8 cellular contexts compared by ENCODE assay signal in the genomic region with DNA sequence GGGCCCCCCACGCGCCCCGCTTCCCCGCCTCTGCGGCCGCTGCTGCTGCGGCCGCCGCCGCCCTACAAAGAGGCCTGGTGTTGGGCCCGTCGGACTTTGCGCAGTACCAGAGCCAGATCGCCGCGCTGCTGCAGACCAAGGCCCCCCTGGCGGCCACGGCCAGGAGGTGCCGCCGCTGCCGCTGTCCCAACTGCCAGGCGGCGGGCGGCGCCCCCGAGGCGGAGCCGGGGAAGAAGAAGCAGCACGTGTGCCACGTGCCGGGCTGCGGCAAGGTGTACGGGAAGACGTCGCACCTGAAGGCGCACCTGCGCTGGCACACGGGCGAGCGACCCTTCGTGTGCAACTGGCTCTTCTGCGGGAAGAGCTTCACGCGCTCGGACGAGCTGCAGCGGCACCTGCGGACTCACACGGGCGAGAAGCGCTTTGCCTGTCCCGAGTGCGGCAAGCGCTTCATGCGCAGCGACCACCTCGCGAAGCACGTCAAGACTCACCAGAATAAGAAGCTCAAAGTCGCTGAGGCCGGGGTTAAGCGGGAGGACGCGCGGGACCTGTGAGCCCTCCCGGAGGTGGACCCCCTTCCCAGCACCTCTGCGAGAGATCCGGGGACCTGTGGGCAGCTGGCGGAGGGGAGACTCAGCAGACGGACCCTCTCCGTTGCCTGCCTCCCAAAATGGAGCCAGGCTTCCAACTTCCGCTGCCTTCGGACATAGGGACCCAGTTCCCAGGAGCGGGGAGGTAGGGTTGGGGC. TPM values are rescaled to one million over a fixed set of nuclear protein-coding genes. Genes with fewer than 3 reads are reported as not detected.
DNase-seq lines count a peak whose midpoint lies in the region; TF ChIP-seq lines count a peak whose summit lies in the region.
"Had no signal": no experiment of that assay in that cellular context is flagged by ENCODE, and none has a peak within 500 bp of the region (broad histone marks: within the 10 kb centered on the region; RNA-seq: fewer than 3 reads in every experiment).

No MANE protein-coding gene starts in this region.

- WGBS in sigmoid colon, 2 donors: 6 to 36% methylated on average over 74 of the region's 74 CpGs

- H3K4me3 ChIP-seq in HFF-Myc (replicated peaks; ENCODE audit: low read depth, low read length) (no peak overlapping the region), left ventricle myocardium inferior (peak overlapping the region; percentile 70), sigmoid colon (peak overlapping the region; percentile 27 to 58 (median 50))

- no peak overlapping the region for H3K27ac Mint-ChIP-seq in activated naive CD8-positive, alpha-beta T cell

- peaks cover 46% of the 10 kb centered on the region for H3K4me1 ChIP-seq in left ventricle myocardium inferior
- peaks cover 0 to 50% (median 46%) of the 10 kb centered on the region in 4 donors for H3K4me1 ChIP-seq in sigmoid colon

- intact Hi-C loops in left ventricle myocardium inferior (cut with micrococcal nuclease) (no loop called here), sigmoid colon (cut with DNase I) (loop anchor here (2.0 to 5.0 kb wide), 3 partner anchors 54 to 215 kb away; a partner anchor contains a TSS)

- TF ChIP-seq CTCF in HFF-Myc (IDR thresholded peaks at IDR 0.05; ENCODE audit: low read depth, low read length, missing control alignments) (peak; percentile 45), left ventricle myocardium inferior (IDR thresholded peaks at IDR 0.05; ENCODE audit: borderline replicate concordance) (peak; percentile 65), sigmoid colon (IDR thresholded peaks at IDR 0.05) (peak; percentile 11 to 60 (median 40))

- no peak for TF ChIP-seq POLR2A in sigmoid colon (IDR thresholded peaks at IDR 0.05)

- H3K4me1 Mint-ChIP-seq in activated naive CD8-positive, alpha-beta T cell (ENCODE audit: low read depth): peaks cover 32% of the 10 kb centered on the region

- TF ChIP-seq EP300 in sigmoid colon (IDR thresholded peaks at IDR 0.05): no peak

- H3K36me3 ChIP-seq in left ventricle myocardium inferior: no peaks in the 10 kb centered on the region
- H3K36me3 ChIP-seq in sigmoid colon: no peaks in the 10 kb centered on the region

- H3K4me3 Mint-ChIP-seq in activated naive CD8-positive, alpha-beta T cell: peak overlapping the region; percentile 40

- H3K9me3 ChIP-seq in left ventricle myocardium inferior (replicated peaks) (no peaks in the 10 kb centered on the region), sigmoid colon (no peaks in the 10 kb centered on the region)

- H3K36me3 Mint-ChIP-seq in activated naive CD8-positive, alpha-beta T cell: no peaks in the 10 kb centered on the region

- H3K27ac ChIP-seq in left ventricle myocardium inferior (replicated peaks): no peak overlapping the region
- peak overlapping the region in 1 of 4 donors; percentile 4 for H3K27ac ChIP-seq in sigmoid colon

- H3K27me3 Mint-ChIP-seq in activated naive CD8-positive, alpha-beta T cell: peaks cover 45% of the 10 kb centered on the region

- peak; percentile 6 for DNase-seq in HFF-Myc (ENCODE audit: extremely low read depth, low read depth)
- DNase-seq in left ventricle myocardium inferior: peak; percentile 23
- peak; percentile 81 for DNase-seq in sigmoid colon
- no peak for DNase-seq in cerebellar nuclear complex (lab: John Stamatoyannopoulos, UW)
- DNase-seq in NCI-H345 (lab: John Stamatoyannopoulos, UW): no peak
- DNase-seq in pons (ENCODE audit: low spot score): no peak

- peaks cover 100% of the 10 kb centered on the region for H3K27me3 ChIP-seq in left ventricle myocardium inferior (ENCODE audit: low read depth)
- H3K27me3 ChIP-seq in sigmoid colon: peaks cover 42 to 89% (median 82%) of the 10 kb centered on the region in 3 donors

- no peaks in the 10 kb centered on the region for H3K9me3 Mint-ChIP-seq in activated naive CD8-positive, alpha-beta T cell (ENCODE audit: low read depth)

RNA-seq across cellular contexts. Expression of a gene that starts 1.9 kb away (rescaled TPM):
- total RNA-seq in left ventricle myocardium inferior: 0.44 TPM
- 1 to 10 TPM in 3 of 4 donors, under 1 TPM in 1; 0.81 to 4.6 (median 2.0) TPM for total RNA-seq in sigmoid colon
- 1 to 10 TPM in 1 of 3 donors, under 1 TPM in 2; 0.69 to 1.2 (median 0.82) TPM for polyA plus RNA-seq in sigmoid colon

RNA-seq across cellular contexts. Expression of a gene that starts 53.2 kb away (rescaled TPM):
- total RNA-seq in left ventricle myocardium inferior (0.82 TPM), sigmoid colon (not detected)
- not detected for polyA plus RNA-seq in sigmoid colon
- total RNA-seq: M059J had no signal

Comparison
In these comparisons a context has a peak if more than half of its experiments do, and no peak if none do; other contexts are left out.
1. DNase-seq: peak in HFF-Myc (single experiment), left ventricle myocardium inferior (single experiment) and sigmoid colon (single experiment); none in cerebellar nuclear complex (0 of 2), NCI-H345 (single experiment) and pons (single experiment).
2. Peak in every context shown above with its lines, with median percentiles within 50 percentile points of each other: CTCF ChIP-seq.